27 cellular contexts compared by ENCODE assay signal in genomic region chr11:32781721-32782120, GRCh38. TPM values are rescaled to one million over a fixed set of nuclear protein-coding genes. Genes with fewer than 3 reads are reported as not detected.
"Had no signal": no experiment of that assay in that cellular context is flagged by ENCODE, and none has a peak within 500 bp of the region (broad histone marks: within the 10 kb centered on the region; RNA-seq: fewer than 3 reads in every experiment).

No MANE protein-coding gene starts in this region.

- H3K27ac Mint-ChIP-seq: memory B cell; natural killer cell treated with Interleukin-12 subunit alpha and Interleukin-12 subunit beta and Interleukin-15 and Interleukin-18, amount 100 ng/mL, for 72 hours; stimulated activated naive CD8-positive, alpha-beta T cell treated with anti-CD3 and anti-CD28 coated beads, Interleukin-15, amount 100 ng/mL, for 72 hours had no signal

- FAIRE-seq: colon, kidney had no signal

- H3K27me3 Mint-ChIP-seq: memory B cell; naive B cell; natural killer cell treated with Interleukin-12 subunit alpha and Interleukin-12 subunit beta and Interleukin-15 and Interleukin-18, amount 100 ng/mL, for 72 hours; stimulated activated naive CD8-positive, alpha-beta T cell treated with anti-CD3 and anti-CD28 coated beads, Interleukin-15, amount 100 ng/mL, for 72 hours had no signal

- H3K9me3 ChIP-seq: gastrocnemius medialis, mucosa of descending colon, prostate gland, right atrium auricular region, suprapubic skin, transverse colon had no signal

- H3K4me1 ChIP-seq: gastrocnemius medialis, parathyroid adenoma, prostate gland, right atrium auricular region, suprapubic skin, transverse colon had no signal

- H3K27ac ChIP-seq: dorsolateral prefrontal cortex, gastrocnemius medialis, parathyroid adenoma, prostate gland, right atrium auricular region, suprapubic skin, transverse colon had no signal

- H3K4me3 ChIP-seq: dorsolateral prefrontal cortex, gastrocnemius medialis, lung, mucosa of descending colon, prostate gland, right atrium auricular region, smooth muscle cell, suprapubic skin, transverse colon had no signal

- H3K4me1 Mint-ChIP-seq: neural crest cell; stimulated activated naive CD8-positive, alpha-beta T cell treated with anti-CD3 and anti-CD28 coated beads, Interleukin-15, amount 100 ng/mL, for 72 hours had no signal

- H3K4me3 Mint-ChIP-seq: memory B cell; naive B cell; natural killer cell treated with Interleukin-12 subunit alpha and Interleukin-12 subunit beta and Interleukin-15 and Interleukin-18, amount 100 ng/mL, for 72 hours; neural crest cell; stimulated activated naive CD8-positive, alpha-beta T cell treated with anti-CD3 and anti-CD28 coated beads, Interleukin-15, amount 100 ng/mL, for 72 hours had no signal

- H3K9me3 Mint-ChIP-seq: memory B cell; naive B cell; natural killer cell treated with Interleukin-12 subunit alpha and Interleukin-12 subunit beta and Interleukin-15 and Interleukin-18, amount 100 ng/mL, for 72 hours; neural crest cell; stimulated activated naive CD8-positive, alpha-beta T cell treated with anti-CD3 and anti-CD28 coated beads, Interleukin-15, amount 100 ng/mL, for 72 hours had no signal

- H3K36me3 ChIP-seq: gastrocnemius medialis, prostate gland, right atrium auricular region, suprapubic skin, transverse colon had no signal

- DNase-seq: dorsolateral prefrontal cortex; effector CD4-positive, alpha-beta T cell; foreskin fibroblast; gastrocnemius medialis; kidney; mucosa of descending colon; naive B cell; stimulated activated CD4-positive, alpha-beta T cell treated with anti-CD3 and anti-CD28 coated beads, Interleukin-12 subunit alpha, Interleukin-12 subunit beta, amount 100 ng/mL, for 4 hours; stimulated activated CD4-positive, alpha-beta T cell treated with anti-CD3 and anti-CD28 coated beads, Interleukin-1b, Interleukin-23, amount 100 ng/mL, for 48 hours; stimulated activated CD4-positive, alpha-beta T cell treated with anti-CD3 and anti-CD28 coated beads, Interleukin-4, amount 100 ng/mL, for 1 hour; stimulated activated CD8-positive, alpha-beta memory T cell treated with anti-CD3 and anti-CD28 coated beads, Interleukin-4, amount 100 ng/mL, for 48 hours; stimulated activated naive CD4-positive, alpha-beta T cell; stimulated activated naive CD8-positive, alpha-beta T cell treated with anti-CD3 and anti-CD28 coated beads, Interleukin-15, amount 100 ng/mL, for 72 hours; transverse colon had no signal

- H3K36me3 Mint-ChIP-seq: memory B cell; naive B cell; natural killer cell treated with Interleukin-12 subunit alpha and Interleukin-12 subunit beta and Interleukin-15 and Interleukin-18, amount 100 ng/mL, for 72 hours had no signal

RNA-seq across cellular contexts. Expression of gene CCDC73, which starts 12.7 kb away (rescaled TPM):
- total RNA-seq: gastrocnemius medialis, glomerular endothelial cell, mucosa of descending colon, neural crest cell, osteoblast, right atrium auricular region, sciatic nerve, smooth muscle cell, suprapubic skin, transverse colon had no signal

RNA-seq across cellular contexts. Expression of gene PRRG4, which starts 48.0 kb away (rescaled TPM):
- total RNA-seq: neural crest cell had no signal
